ENCODE assay signal across 28 cellular contexts in genomic region chr2:151570191-151570590, GRCh38.
"Had no signal": no experiment of that assay in that cellular context is flagged by ENCODE, and none has a peak within 500 bp of the region (broad histone marks: within the 10 kb centered on the region; RNA-seq: fewer than 3 reads in every experiment).

No MANE protein-coding gene starts in this region.

- H3K27me3 ChIP-seq: dorsolateral prefrontal cortex, gastroesophageal sphincter, heart left ventricle, hepatocyte, left lung, ovary, stomach, thyroid gland, vagina had no signal

- H3K79me2 ChIP-seq: hepatocyte had no signal

- H3K4me3 ChIP-seq: dorsolateral prefrontal cortex, gastroesophageal sphincter, heart left ventricle, hepatocyte, left lung, lower lobe of right lung, ovary, stomach, thyroid gland, vagina had no signal

- H3K4me1 ChIP-seq: gastroesophageal sphincter, heart left ventricle, left lung, lower lobe of right lung, stomach, vagina had no signal

- H2AFZ ChIP-seq: hepatocyte had no signal

- H3K27ac ChIP-seq: epithelial cell of prostate, gastroesophageal sphincter, hepatocyte, left lung, lower lobe of right lung, ovary, stomach, thyroid gland, vagina had no signal

- ATAC-seq: esophagus mucosa; gastroesophageal sphincter; left lung; lower lobe of right lung; naive thymus-derived CD8-positive, alpha-beta T cell; sciatic nerve; stimulated activated effector memory CD8-positive, alpha-beta T cell treated with anti-CD3 and anti-CD28 coated beads, Interleukin-12 subunit alpha, Interleukin-12 subunit beta, amount 100 ng/mL, for 72 hours had no signal

- DNase-seq: effector CD8-positive, alpha-beta T cell; endodermal cell; foreskin fibroblast; heart left ventricle; kidney; left lung; lower lobe of right lung; naive thymus-derived CD8-positive, alpha-beta T cell; nephron progenitor cell; occipital lobe; ovary; posterior cingulate gyrus; retina; stimulated activated CD4-positive, alpha-beta T cell treated with anti-CD3 and anti-CD28 coated beads, Interleukin-2, amount 100 ng/mL, for 24 hours; stimulated activated CD4-positive, alpha-beta T cell treated with anti-CD3 and anti-CD28 coated beads, Interleukin-4, amount 100 ng/mL, for 24 hours; stimulated activated naive CD4-positive, alpha-beta T cell treated with Interleukin-2 at 50 U/mL for 16 hours; stomach; thyroid gland; trophoblast cell had no signal

- H3K9me3 ChIP-seq: gastroesophageal sphincter, heart left ventricle, left lung, lower lobe of right lung, ovary, stomach, thyroid gland, vagina had no signal

- H3K36me3 ChIP-seq: gastroesophageal sphincter, heart left ventricle, left lung, lower lobe of right lung, ovary, stomach, thyroid gland, vagina had no signal

- H3K4me2 ChIP-seq: hepatocyte had no signal

- FAIRE-seq: colon, kidney had no signal
